In the genomic region with DNA sequence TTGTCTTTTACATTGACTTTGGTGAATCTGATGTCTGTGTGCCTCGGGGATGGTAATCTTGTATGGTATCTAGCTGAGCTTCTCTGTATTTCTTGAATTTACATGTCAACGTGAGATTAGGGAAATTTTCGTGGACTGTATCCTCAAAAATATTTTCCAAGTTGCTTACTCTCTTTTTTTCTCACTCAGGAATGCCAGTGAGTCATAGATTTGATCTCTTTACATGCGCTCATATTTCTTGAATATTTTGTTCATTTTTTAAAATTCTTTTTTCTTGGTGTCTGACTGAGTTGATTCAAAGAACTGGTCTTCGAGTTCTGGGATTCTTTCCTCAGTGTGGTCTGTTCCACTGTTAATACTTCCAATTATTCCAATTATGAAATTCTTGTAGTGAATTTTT, we compare ENCODE assay signal across 33 cellular contexts.
A peak's percentile ranks its signal among the peaks of the same experiment; 100 is the strongest.
DNase-seq lines count a peak whose midpoint lies in the region; ATAC-seq, FAIRE-seq and TF ChIP-seq lines count a peak whose summit lies in the region.
"Had no signal": no experiment of that assay in that cellular context is flagged by ENCODE, and none has a peak within 500 bp of the region (broad histone marks: within the 10 kb centered on the region; RNA-seq: fewer than 3 reads in every experiment).

No MANE protein-coding gene starts in this region.

- ATAC-seq in foreskin keratinocyte (no peak), GM18873 (IDR thresholded peaks at IDR 0.05; ENCODE audit: low FRiP score, unreplicated experiment) (no peak)
- no peak for ATAC-seq in activated CD4-positive, CD25-positive, alpha-beta regulatory T cell treated with anti-CD3 and anti-CD28 coated beads, Interleukin-2, amount 50 U/mL, for 24 hours
- ATAC-seq: activated CD4-positive, alpha-beta T cell treated with anti-CD3 and anti-CD28 coated beads for 36 hours; body of pancreas; HCT116; Right ventricle myocardium inferior; sciatic nerve; upper lobe of right lung had no signal

- H3K27ac Mint-ChIP-seq in MCF 10A (ENCODE audit: low read depth, unreplicated experiment), result peak overlapping the region; percentile 48
- H3K27ac Mint-ChIP-seq: activated CD4-positive, alpha-beta T cell treated with anti-CD3 and anti-CD28 coated beads for 36 hours; activated naive CD8-positive, alpha-beta T cell treated with anti-CD3 and anti-CD28 coated beads, Interleukin-2, amount 10 ng/mL, durations not matched to agents 7 days and 5 days; CD4-positive, CD25-positive, alpha-beta regulatory T cell; memory B cell; neural progenitor cell; stimulated activated memory B cell treated with anti-CD40 and anti-IgM and Interleukin-4, amounts not matched to agents 10 μg/mL and 1 μg/mL and 100 μg/mL, for 72 hours had no signal

- peaks cover 0 to 10% of the 10 kb centered on the region in 2 donors for H3K9me3 ChIP-seq in breast epithelium
- H3K9me3 ChIP-seq: body of pancreas, upper lobe of right lung had no signal

- POLR2A ChIA-PET in MCF 10A (lab: Yijun Ruan, JAX), result interaction anchor here (0.6 to 0.7 kb wide), 2 partner anchors 87 to 278 kb away, joined by 3 read pairs; no protein-coding TSS in a partner anchor

- no peak for TF ChIP-seq CTCF in MCF 10A (IDR thresholded peaks at IDR 0.05; ENCODE audit: unreplicated experiment)
- no peak for TF ChIP-seq CTCF in breast epithelium (IDR thresholded peaks at IDR 0.05)
- no peak for TF ChIP-seq CTCF in cardiac fibroblast (IDR thresholded peaks at IDR 0.05; ENCODE audit: low read depth, low read length)
- no peak for TF ChIP-seq CTCF in foreskin keratinocyte (conservative IDR thresholded peaks at IDR 0.05)
- TF ChIP-seq CTCF in D721Med (IDR thresholded peaks at IDR 0.05; ENCODE audit: insufficient read depth, missing control alignments), result no peak

- FAIRE-seq in D721Med (lab: Jason Lieb, UNC), result no peak
- FAIRE-seq: colon, GM19239 had no signal

- peaks cover 19% of the 10 kb centered on the region for H3K9me3 Mint-ChIP-seq in MCF 10A (ENCODE audit: unreplicated experiment)

- H3K27me3 ChIP-seq in breast epithelium (no peaks in the 10 kb centered on the region), foreskin keratinocyte (no peaks in the 10 kb centered on the region)
- H3K27me3 ChIP-seq: body of pancreas, neural progenitor cell, upper lobe of right lung had no signal

- H3K4me3 ChIP-seq in breast epithelium (no peak overlapping the region), cardiac fibroblast (replicated peaks in 1 of 2; ENCODE audit: low read depth in 2 of 2, low read length in 2 of 2) (no peak overlapping the region)
- H3K4me3 ChIP-seq: body of pancreas, neural progenitor cell, upper lobe of right lung had no signal

- no peak overlapping the region for H3K4me3 Mint-ChIP-seq in MCF 10A (ENCODE audit: unreplicated experiment)
- H3K4me3 Mint-ChIP-seq: activated CD4-positive, alpha-beta T cell treated with anti-CD3 and anti-CD28 coated beads for 36 hours; activated naive CD8-positive, alpha-beta T cell treated with anti-CD3 and anti-CD28 coated beads, Interleukin-2, amount 10 ng/mL, durations not matched to agents 7 days and 5 days; CD4-positive, CD25-positive, alpha-beta regulatory T cell; memory B cell; neural progenitor cell; stimulated activated memory B cell treated with anti-CD40 and anti-IgM and Interleukin-4, amounts not matched to agents 10 μg/mL and 1 μg/mL and 100 μg/mL, for 72 hours had no signal

- H3K4me1 Mint-ChIP-seq in MCF 10A (ENCODE audit: insufficient read depth, unreplicated experiment), result peaks cover 5% of the 10 kb centered on the region
- H3K4me1 Mint-ChIP-seq: activated CD4-positive, alpha-beta T cell treated with anti-CD3 and anti-CD28 coated beads for 36 hours; activated naive CD8-positive, alpha-beta T cell treated with anti-CD3 and anti-CD28 coated beads, Interleukin-2, amount 10 ng/mL, durations not matched to agents 7 days and 5 days; neural progenitor cell; stimulated activated memory B cell treated with anti-CD40 and anti-IgM and Interleukin-4, amounts not matched to agents 10 μg/mL and 1 μg/mL and 100 μg/mL, for 72 hours had no signal

- no peaks in the 10 kb centered on the region for H3K36me3 Mint-ChIP-seq in MCF 10A (ENCODE audit: insufficient read depth, unreplicated experiment)

- no peak for TF ChIP-seq POLR2A in breast epithelium (IDR thresholded peaks at IDR 0.05)

- CTCF ChIA-PET in MCF 10A (lab: Yijun Ruan, JAX), result interaction anchor here (2.1 kb wide), 1 partner anchor 14 kb away, joined by 7 read pairs; no protein-coding TSS in a partner anchor

- no peaks in the 10 kb centered on the region for H3K36me3 ChIP-seq in breast epithelium
- H3K36me3 ChIP-seq: neural progenitor cell, upper lobe of right lung had no signal

- no peak overlapping the region for H3K27ac ChIP-seq in breast epithelium
- H3K27ac ChIP-seq in foreskin keratinocyte, result no peak overlapping the region
- H3K27ac ChIP-seq: 22Rv1, body of pancreas, KMS-11, neural progenitor cell, upper lobe of right lung had no signal

- H3K27me3 Mint-ChIP-seq in MCF 10A (ENCODE audit: insufficient read depth, unreplicated experiment), result no peaks in the 10 kb centered on the region
- H3K27me3 Mint-ChIP-seq: activated CD4-positive, alpha-beta T cell treated with anti-CD3 and anti-CD28 coated beads for 36 hours; activated naive CD8-positive, alpha-beta T cell treated with anti-CD3 and anti-CD28 coated beads, Interleukin-2, amount 10 ng/mL, durations not matched to agents 7 days and 5 days; CD4-positive, CD25-positive, alpha-beta regulatory T cell; memory B cell; stimulated activated memory B cell treated with anti-CD40 and anti-IgM and Interleukin-4, amounts not matched to agents 10 μg/mL and 1 μg/mL and 100 μg/mL, for 72 hours had no signal

- intact Hi-C loops in MCF 10A (cut with micrococcal nuclease) (no loop called here), breast epithelium (cut with DNase I; ENCODE audit: low total_unique reads) (no loop called here)

- DNase-seq in MCF 10A (ENCODE audit: unreplicated experiment) (no peak), breast epithelium (ENCODE audit: low spot score in 2 of 2) (no peak), cardiac fibroblast (ENCODE audit: low read depth in 2 of 2) (peak; percentile 30 to 51), foreskin keratinocyte (peak; percentile 41 to 69), D721Med (ENCODE audit: insufficient read length, low spot score) (no peak)
- DNase-seq in activated T-cell treated with anti-CD3 and anti-CD28 coated beads, Interleukin-2, amount 50 U/mL, for 48 hours, result no peak
- DNase-seq: activated CD4-positive, alpha-beta T cell treated with anti-CD3 and anti-CD28 coated beads for 36 hours; activated CD8-positive, alpha-beta memory T cell treated with anti-CD3 and anti-CD28 coated beads for 24 hours; activated gamma-delta T cell; activated naive CD8-positive, alpha-beta T cell treated with anti-CD3 and anti-CD28 coated beads, Interleukin-2, amount 10 ng/mL, durations not matched to agents 7 days and 5 days; body of pancreas; CD4-positive, CD25-positive, alpha-beta regulatory T cell; effector memory CD4-positive, alpha-beta T cell; hippocampal formation; NCI-H1436 treated with DMSO at 0.1 percent for 48 hours; NCI-H446 treated with DMSO at 0.1 percent for 48 hours; OCI-M1; posterior cingulate gyrus; stimulated activated CD4-positive, alpha-beta T cell treated with anti-CD3 and anti-CD28 coated beads, Interleukin-4, amount 100 ng/mL, for 4 hours; substantia nigra; upper lobe of right lung had no signal

- H3K4me1 ChIP-seq in breast epithelium (no peaks in the 10 kb centered on the region), foreskin keratinocyte (peaks cover 11% of the 10 kb centered on the region)
- H3K4me1 ChIP-seq: upper lobe of right lung had no signal

- no TSS peak for BruUV-seq in MCF 10A (replicated peaks; lab: Mats Ljungman, UMichigan)

Comparison
In these comparisons a context has a peak if more than half of its experiments do, and no peak if none do; other contexts are left out.
1. DNase-seq: peak in cardiac fibroblast (2 of 2) and foreskin keratinocyte (2 of 2); none in MCF 10A (single experiment), breast epithelium (0 of 2), activated T-cell treated with anti-CD3 and anti-CD28 coated beads, Interleukin-2, amount 50 U/mL, for 48 hours (0 of 2) and D721Med (single experiment).